ENCODE assay signal across 8 cellular contexts in genomic region chr12:55817352-55818139, GRCh38. TPM values are rescaled to one million over a fixed set of nuclear protein-coding genes. Genes with fewer than 3 reads are reported as not detected.
DNase-seq lines count a peak whose midpoint lies in the region; ATAC-seq and TF ChIP-seq lines count a peak whose summit lies in the region.

Gene ORMDL2 (plus strand): TSS chr12:55818041. CDS start chr12:55819000, 959 bp downstream.
Gene SARNP (minus strand): TSS chr12:55817724. CDS start chr12:55817701, 23 bp downstream.

- peaks cover 35% of the 10 kb centered on the region for H3K36me3 Mint-ChIP-seq in activated T-cell treated with anti-CD3 and anti-CD28 coated beads, Interleukin-2, amount 50 U/mL, for 24 hours (ENCODE audit: low read depth)

- DNase-seq in DMS79 (lab: John Stamatoyannopoulos, UW), result peak; percentile 98
- DNase-seq in KG1 (lab: John Stamatoyannopoulos, UW), result peak; percentile 55
- peak; percentile 90 for DNase-seq in activated T-cell treated with anti-CD3 and anti-CD28 coated beads, Interleukin-2, amount 50 U/mL, for 24 hours
- peak; percentile 94 for DNase-seq in stimulated activated CD8-positive, alpha-beta memory T cell treated with anti-CD3 and anti-CD28 coated beads, Interleukin-4, amount 100 ng/mL, for 48 hours

- peak within 1 kb of the TSS; percentile 68 to 99 for H3K4me3 ChIP-seq in esophagus (ENCODE audit: low read depth in 1 of 2, low read length in 2 of 2)
- peak within 1 kb of the TSS; percentile 96 to 100 for H3K4me3 ChIP-seq in mucosa of rectum (ENCODE audit: low read length in 2 of 2)

- H3K4me1 ChIP-seq in esophagus (ENCODE audit: control insufficient read depth in 2 of 2, insufficient read depth in 2 of 2, low read length in 1 of 2) (peaks cover 4 to 8% of the 10 kb centered on the region in 2 donors), mucosa of rectum (ENCODE audit: control insufficient read depth in 2 of 2, insufficient read depth in 2 of 2, low read length in 2 of 2) (peaks cover 20% of the 10 kb centered on the region in 2 donors)

- H3K9me3 Mint-ChIP-seq in activated T-cell treated with anti-CD3 and anti-CD28 coated beads, Interleukin-2, amount 50 U/mL, for 24 hours, result no peaks in the 10 kb centered on the region

- H3K4me1 Mint-ChIP-seq in activated T-cell treated with anti-CD3 and anti-CD28 coated beads, Interleukin-2, amount 50 U/mL, for 24 hours (ENCODE audit: low read depth), result peaks cover 55% of the 10 kb centered on the region

- ATAC-seq in GM21737 (IDR thresholded peaks at IDR 0.05; ENCODE audit: unreplicated experiment), result peak; percentile 94

- no peaks in the 10 kb centered on the region for H3K27me3 Mint-ChIP-seq in activated T-cell treated with anti-CD3 and anti-CD28 coated beads, Interleukin-2, amount 50 U/mL, for 24 hours

- no peaks in the 10 kb centered on the region for H3K27me3 ChIP-seq in esophagus (ENCODE audit: control insufficient read depth in 1 of 2, insufficient read depth in 2 of 2, low read length in 2 of 2)
- H3K27me3 ChIP-seq in mucosa of rectum (ENCODE audit: control insufficient read depth in 2 of 2, insufficient read depth in 2 of 2, low read length in 2 of 2), result no peaks in the 10 kb centered on the region

- H3K36me3 ChIP-seq in esophagus (ENCODE audit: control insufficient read depth in 2 of 2, insufficient read depth in 2 of 2, low read length in 1 of 2) (peaks cover 11 to 20% of the 10 kb centered on the region in 2 donors), mucosa of rectum (ENCODE audit: control insufficient read depth in 2 of 2, insufficient read depth in 2 of 2, low read length in 2 of 2) (peaks cover 28 to 32% of the 10 kb centered on the region in 2 donors)

- WGBS in esophagus, 2 donors, result 0% methylated on average over 38 of the region's 38 CpGs

- H3K4me3 Mint-ChIP-seq in activated T-cell treated with anti-CD3 and anti-CD28 coated beads, Interleukin-2, amount 50 U/mL, for 24 hours, result no peak within 1 kb of the TSS

- peak within 1 kb of the TSS; percentile 91 to 98 for H3K9ac ChIP-seq in mucosa of rectum (ENCODE audit: low read depth in 1 of 2, low read length in 2 of 2)

- H3K27ac ChIP-seq in esophagus (ENCODE audit: low read depth in 2 of 2, low read length in 1 of 2) (peak within 1 kb of the TSS; percentile 88 to 97), mucosa of rectum (ENCODE audit: low read depth in 2 of 2, low read length in 2 of 2) (peak within 1 kb of the TSS; percentile 83 to 89)

- H3K9me3 ChIP-seq in esophagus (ENCODE audit: control insufficient read depth in 2 of 2, insufficient read depth in 1 of 2, low read depth in 1 of 2, low read length in 1 of 2) (no peaks in the 10 kb centered on the region), mucosa of rectum (ENCODE audit: control insufficient read depth in 2 of 2, low read length in 2 of 2) (no peaks in the 10 kb centered on the region)

- no peak within 1 kb of the TSS for H3K27ac Mint-ChIP-seq in activated T-cell treated with anti-CD3 and anti-CD28 coated beads, Interleukin-2, amount 50 U/mL, for 24 hours

TF ChIP-seq in PFSK-1, 5 proteins besides CTCF, POLR2A, EP300 and RAD21:
- TF ChIP-seq SIN3A (IDR thresholded peaks at IDR 0.05; ENCODE audit: borderline replicate concordance, insufficient read depth, low read length) (no peak; the same call in 1 of the 2 replicates), REST (IDR thresholded peaks at IDR 0.05; ENCODE audit: insufficient read depth in 1 of 2, low read depth in 2 of 2, low read length in 2 of 2) (0 out of 4 replicates have a peak, but pooled peaks of 1 of the 2 experiments have one; percentile 32), TAF1 (IDR thresholded peaks at IDR 0.05; ENCODE audit: borderline replicate concordance, insufficient read depth, low read length) (peak; percentile 85; the same call in 1 of the 2 replicates), POLR2AphosphoS5 (IDR thresholded peaks at IDR 0.05; ENCODE audit: low read depth, low read length) (peak; percentile 88), FOXP2 (optimal IDR thresholded peaks at IDR 0.05; ENCODE audit: borderline replicate concordance, extremely low read depth, extremely low read length, insufficient read depth) (no peak)
TF ChIP-seq in PFSK-1: peak in this region for 3.

RNA-seq across cellular contexts. Expression of gene ORMDL2, which starts in this region (rescaled TPM):
- 51.0 TPM for polyA plus RNA-seq in PFSK-1 (2012; ENCODE audit: insufficient read length, low read depth)
- 100 to 1,000 TPM in 1 of 2 donors, 10 to 100 TPM in 1; 97.1 to 100 TPM for polyA plus RNA-seq in esophagus

RNA-seq across cellular contexts. Expression of gene SARNP, which starts in this region (rescaled TPM):
- polyA plus RNA-seq in PFSK-1 (2012; ENCODE audit: insufficient read length, low read depth), result 61.4 TPM
- polyA plus RNA-seq in esophagus, result 10 to 100 TPM; 56.2 to 78.7 TPM

Comparison
In these comparisons a context has a peak if more than half of its experiments do, and no peak if none do; other contexts are left out.
1. Peak in every context shown above with its lines: DNase-seq, ATAC-seq, H3K4me3 ChIP-seq and H3K27ac ChIP-seq.